ENCODE assay signal across 1 cellular context in the genomic region with DNA sequence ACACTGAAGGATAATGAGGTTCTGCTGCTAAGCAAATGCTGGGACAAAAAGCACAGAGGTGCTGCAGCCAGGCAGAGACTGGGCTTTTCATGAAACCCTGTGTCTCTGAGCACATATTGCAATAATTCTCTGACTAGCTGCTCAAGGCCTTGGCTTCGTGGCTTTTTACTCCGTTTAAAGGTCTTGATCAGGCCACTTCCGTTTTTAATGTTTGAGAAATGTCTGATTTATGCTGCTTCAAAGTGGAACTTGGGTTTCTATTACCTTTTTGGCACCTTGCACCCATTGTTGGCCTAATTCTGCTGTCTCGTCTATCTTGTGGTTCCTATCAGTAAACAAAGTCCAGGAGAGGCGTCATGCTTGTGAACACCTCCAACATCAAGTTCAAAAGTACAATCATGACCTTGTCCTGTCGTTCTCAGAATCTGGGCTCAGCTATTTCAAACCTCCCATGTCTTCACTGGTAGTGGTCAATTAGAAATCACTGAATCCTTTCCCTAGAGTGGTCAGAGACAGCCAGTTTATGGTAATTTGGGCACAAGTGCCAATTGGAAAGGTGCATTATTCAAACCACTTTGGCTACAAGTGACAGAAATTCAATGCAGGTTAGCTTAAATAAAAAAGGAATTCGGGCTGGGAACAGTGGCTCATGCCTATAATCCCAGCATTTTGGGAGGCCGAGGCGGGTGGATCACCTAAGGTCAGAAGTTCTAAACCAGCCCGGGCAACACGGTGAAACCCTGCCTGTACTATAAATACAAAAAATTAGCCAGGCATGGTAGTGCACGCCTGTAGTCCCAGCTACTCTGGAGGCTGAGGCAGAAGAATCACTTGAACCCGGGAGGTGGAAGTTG.
A peak's percentile ranks its signal among the peaks of the same experiment; 100 is the strongest.
TF ChIP-seq lines count a peak whose summit lies in the region.

No MANE protein-coding gene starts in this region.

TF ChIP-seq in HepG2, 621 proteins besides CTCF, POLR2A, EP300 and RAD21 (continued from another document and continues in another):
- TF ChIP-seq REST (IDR thresholded peaks at IDR 0.05; ENCODE audit: borderline replicate concordance in 1 of 2, low read depth in 1 of 2, low read length in 2 of 2), result peak in 1 of 2 experiments; percentile 83; a peak in 1 of 4 replicates
- TF ChIP-seq PLRG1 (conservative IDR thresholded peaks at IDR 0.05), result no peak
- no peak for TF ChIP-seq ZNF572 (CRISPR knock-in tag; IDR thresholded peaks at IDR 0.05)
- TF ChIP-seq, protein P1, sequence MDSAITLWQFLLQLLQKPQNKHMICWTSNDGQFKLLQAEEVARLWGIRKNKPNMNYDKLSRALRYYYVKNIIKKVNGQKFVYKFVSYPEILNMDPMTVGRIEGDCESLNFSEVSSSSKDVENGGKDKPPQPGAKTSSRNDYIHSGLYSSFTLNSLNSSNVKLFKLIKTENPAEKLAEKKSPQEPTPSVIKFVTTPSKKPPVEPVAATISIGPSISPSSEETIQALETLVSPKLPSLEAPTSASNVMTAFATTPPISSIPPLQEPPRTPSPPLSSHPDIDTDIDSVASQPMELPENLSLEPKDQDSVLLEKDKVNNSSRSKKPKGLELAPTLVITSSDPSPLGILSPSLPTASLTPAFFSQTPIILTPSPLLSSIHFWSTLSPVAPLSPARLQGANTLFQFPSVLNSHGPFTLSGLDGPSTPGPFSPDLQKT (CRISPR knock-in tag; IDR thresholded peaks at IDR 0.05; ENCODE audit: borderline replicate concordance), result no peak
- no peak for TF ChIP-seq CENPT (CRISPR knock-in tag; IDR thresholded peaks at IDR 0.05; ENCODE audit: low read depth)
- TF ChIP-seq, protein P2, sequence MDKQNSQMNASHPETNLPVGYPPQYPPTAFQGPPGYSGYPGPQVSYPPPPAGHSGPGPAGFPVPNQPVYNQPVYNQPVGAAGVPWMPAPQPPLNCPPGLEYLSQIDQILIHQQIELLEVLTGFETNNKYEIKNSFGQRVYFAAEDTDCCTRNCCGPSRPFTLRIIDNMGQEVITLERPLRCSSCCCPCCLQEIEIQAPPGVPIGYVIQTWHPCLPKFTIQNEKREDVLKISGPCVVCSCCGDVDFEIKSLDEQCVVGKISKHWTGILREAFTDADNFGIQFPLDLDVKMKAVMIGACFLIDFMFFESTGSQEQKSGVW (CRISPR knock-in tag; IDR thresholded peaks at IDR 0.05; ENCODE audit: borderline replicate concordance), result 0 out of 2 replicates have a peak, but pooled peaks have one; percentile 43
- TF ChIP-seq ZNF615 (CRISPR knock-in tag; IDR thresholded peaks at IDR 0.05; ENCODE audit: borderline replicate concordance), result 0 out of 2 replicates have a peak, but pooled peaks have one; percentile 46
- TF ChIP-seq SMAD1 (CRISPR knock-in tag; IDR thresholded peaks at IDR 0.05; ENCODE audit: borderline replicate concordance, low read depth), result no peak
- TF ChIP-seq ZNF569 (CRISPR knock-in tag; IDR thresholded peaks at IDR 0.05; ENCODE audit: borderline replicate concordance), result no peak
- peak; percentile 68; the same call in 1 of the 2 replicates for TF ChIP-seq IRX3 (CRISPR knock-in tag; IDR thresholded peaks at IDR 0.05; ENCODE audit: borderline replicate concordance, low read depth)
- no peak for TF ChIP-seq MEIS1 (CRISPR knock-in tag; IDR thresholded peaks at IDR 0.05; ENCODE audit: borderline replicate concordance)
- no peak for TF ChIP-seq MLLT10 (CRISPR knock-in tag; IDR thresholded peaks at IDR 0.05)
- TF ChIP-seq, protein P3, sequence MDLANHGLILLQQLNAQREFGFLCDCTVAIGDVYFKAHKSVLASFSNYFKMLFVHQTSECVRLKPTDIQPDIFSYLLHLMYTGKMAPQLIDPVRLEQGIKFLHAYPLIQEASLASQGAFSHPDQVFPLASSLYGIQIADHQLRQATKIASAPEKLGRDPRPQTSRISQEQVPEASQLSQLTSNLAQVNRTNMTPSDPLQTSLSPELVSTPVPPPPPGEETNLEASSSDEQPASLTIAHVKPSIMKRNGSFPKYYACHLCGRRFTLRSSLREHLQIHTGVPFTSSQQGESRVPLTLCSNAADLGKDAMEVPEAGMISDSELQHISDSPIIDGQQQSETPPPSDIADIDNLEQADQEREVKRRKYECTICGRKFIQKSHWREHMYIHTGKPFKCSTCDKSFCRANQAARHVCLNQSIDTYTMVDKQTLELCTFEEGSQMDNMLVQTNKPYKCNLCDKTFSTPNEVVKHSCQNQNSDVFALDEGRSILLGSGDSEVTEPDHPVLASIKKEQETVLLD (CRISPR knock-in tag; IDR thresholded peaks at IDR 0.05; ENCODE audit: low read depth), result no peak
- TF ChIP-seq GATA4 (IDR thresholded peaks at IDR 0.05; ENCODE audit: borderline replicate concordance, low read depth), result no peak
- no peak; the same call in 1 of the 2 replicates for TF ChIP-seq DZIP1 (CRISPR knock-in tag; IDR thresholded peaks at IDR 0.05)
- peak; percentile 14; the same call in 1 of the 2 replicates for TF ChIP-seq ZMYM3 (CRISPR knock-in tag; IDR thresholded peaks at IDR 0.05)
- TF ChIP-seq ZNF468 (CRISPR knock-in tag; IDR thresholded peaks at IDR 0.05), result no peak
- no peak for TF ChIP-seq ZSCAN21 (CRISPR knock-in tag; IDR thresholded peaks at IDR 0.05; ENCODE audit: borderline replicate concordance)
- TF ChIP-seq, protein P4, sequence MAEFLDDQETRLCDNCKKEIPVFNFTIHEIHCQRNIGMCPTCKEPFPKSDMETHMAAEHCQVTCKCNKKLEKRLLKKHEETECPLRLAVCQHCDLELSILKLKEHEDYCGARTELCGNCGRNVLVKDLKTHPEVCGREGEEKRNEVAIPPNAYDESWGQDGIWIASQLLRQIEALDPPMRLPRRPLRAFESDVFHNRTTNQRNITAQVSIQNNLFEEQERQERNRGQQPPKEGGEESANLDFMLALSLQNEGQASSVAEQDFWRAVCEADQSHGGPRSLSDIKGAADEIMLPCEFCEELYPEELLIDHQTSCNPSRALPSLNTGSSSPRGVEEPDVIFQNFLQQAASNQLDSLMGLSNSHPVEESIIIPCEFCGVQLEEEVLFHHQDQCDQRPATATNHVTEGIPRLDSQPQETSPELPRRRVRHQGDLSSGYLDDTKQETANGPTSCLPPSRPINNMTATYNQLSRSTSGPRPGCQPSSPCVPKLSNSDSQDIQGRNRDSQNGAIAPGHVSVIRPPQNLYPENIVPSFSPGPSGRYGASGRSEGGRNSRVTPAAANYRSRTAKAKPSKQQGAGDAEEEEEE (CRISPR knock-in tag; IDR thresholded peaks at IDR 0.05; ENCODE audit: borderline replicate concordance), result no peak
- TF ChIP-seq KLF15 (CRISPR knock-in tag; IDR thresholded peaks at IDR 0.05; ENCODE audit: borderline replicate concordance), result no peak
- TF ChIP-seq FOSL1 (CRISPR knock-in tag; IDR thresholded peaks at IDR 0.05; ENCODE audit: borderline replicate concordance), result no peak; the same call in 1 of the 2 replicates
- TF ChIP-seq BHLHE40 (IDR thresholded peaks at IDR 0.05; ENCODE audit: low read length), result no peak
- no peak for TF ChIP-seq MTF1 (CRISPR knock-in tag; IDR thresholded peaks at IDR 0.05)
- 0 out of 2 replicates have a peak, but pooled peaks have one; percentile 79 for TF ChIP-seq ZBTB25 (CRISPR knock-in tag; IDR thresholded peaks at IDR 0.05)
- no peak for TF ChIP-seq SP4 (CRISPR knock-in tag; IDR thresholded peaks at IDR 0.05)
- no peak; the same call in 1 of the 2 replicates for TF ChIP-seq GABPB1 (CRISPR knock-in tag; IDR thresholded peaks at IDR 0.05)
- TF ChIP-seq, protein P5, sequence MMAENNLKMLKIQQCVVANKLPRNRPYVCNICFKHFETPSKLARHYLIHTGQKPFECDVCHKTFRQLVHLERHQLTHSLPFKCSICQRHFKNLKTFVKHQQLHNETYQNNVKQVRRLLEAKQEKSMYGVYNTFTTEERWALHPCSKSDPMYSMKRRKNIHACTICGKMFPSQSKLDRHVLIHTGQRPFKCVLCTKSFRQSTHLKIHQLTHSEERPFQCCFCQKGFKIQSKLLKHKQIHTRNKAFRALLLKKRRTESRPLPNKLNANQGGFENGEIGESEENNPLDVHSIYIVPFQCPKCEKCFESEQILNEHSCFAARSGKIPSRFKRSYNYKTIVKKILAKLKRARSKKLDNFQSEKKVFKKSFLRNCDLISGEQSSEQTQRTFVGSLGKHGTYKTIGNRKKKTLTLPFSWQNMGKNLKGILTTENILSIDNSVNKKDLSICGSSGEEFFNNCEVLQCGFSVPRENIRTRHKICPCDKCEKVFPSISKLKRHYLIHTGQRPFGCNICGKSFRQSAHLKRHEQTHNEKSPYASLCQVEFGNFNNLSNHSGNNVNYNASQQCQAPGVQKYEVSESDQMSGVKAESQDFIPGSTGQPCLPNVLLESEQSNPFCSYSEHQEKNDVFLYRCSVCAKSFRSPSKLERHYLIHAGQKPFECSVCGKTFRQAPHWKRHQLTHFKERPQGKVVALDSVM (CRISPR knock-in tag; IDR thresholded peaks at IDR 0.05), result no peak
- TF ChIP-seq ZFP37 (CRISPR knock-in tag; IDR thresholded peaks at IDR 0.05; ENCODE audit: borderline replicate concordance), result no peak
- TF ChIP-seq ZNF33B (CRISPR knock-in tag; IDR thresholded peaks at IDR 0.05), result 0 out of 2 replicates have a peak, but pooled peaks have one; percentile 20
- TF ChIP-seq RCOR2 (CRISPR knock-in tag; IDR thresholded peaks at IDR 0.05), result peak; percentile 95
- TF ChIP-seq SP1 (IDR thresholded peaks at IDR 0.05), result no peak
- 0 out of 2 replicates have a peak, but pooled peaks have one; percentile 42 for TF ChIP-seq SP1 (CRISPR knock-in tag; IDR thresholded peaks at IDR 0.05)
- no peak for TF ChIP-seq STAG1 (CRISPR knock-in tag; IDR thresholded peaks at IDR 0.05)
- TF ChIP-seq ZNF503 (CRISPR knock-in tag; IDR thresholded peaks at IDR 0.05), result peak; percentile 88
- TF ChIP-seq POLR2AphosphoS5 (IDR thresholded peaks at IDR 0.05; ENCODE audit: low read depth, low read length), result no peak
- TF ChIP-seq NCOR1 (IDR thresholded peaks at IDR 0.05; ENCODE audit: borderline replicate concordance, low read length), result peak; percentile 99
- TF ChIP-seq SKI (IDR thresholded peaks at IDR 0.05; ENCODE audit: partially characterized antibody), result peak; percentile 100
